Comparison of ENCODE assay signal across 28 cellular contexts in the genomic region with DNA sequence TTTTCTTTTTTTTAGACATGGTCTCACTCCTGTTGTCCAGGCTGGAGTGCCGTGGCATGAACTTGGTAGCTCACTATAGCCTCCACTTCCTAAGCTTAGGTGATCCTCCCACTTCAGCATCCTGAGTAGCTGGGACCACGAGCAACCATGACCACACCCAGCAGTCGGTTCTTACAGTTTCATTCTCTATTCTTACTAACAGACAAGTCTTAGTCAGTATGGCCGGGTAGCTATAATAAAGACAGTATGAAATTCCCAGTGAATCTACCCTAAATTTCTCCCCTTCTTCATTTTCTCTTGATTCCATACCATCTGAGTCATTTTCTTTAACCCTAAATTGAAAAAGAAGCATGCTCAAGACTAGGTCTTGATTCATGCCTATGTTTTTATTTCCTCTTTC.
"Had no signal": no experiment of that assay in that cellular context is flagged by ENCODE, and none has a peak within 500 bp of the region (broad histone marks: within the 10 kb centered on the region; RNA-seq: fewer than 3 reads in every experiment).

No MANE protein-coding gene starts in this region.

- H3K4me3 ChIP-seq: ascending aorta, breast epithelium, cardiac muscle cell, colonic mucosa, esophagus muscularis mucosa had no signal

- DNase-seq: activated CD4-positive, alpha-beta memory T cell treated with anti-CD3 and anti-CD28 coated beads, Interleukin-2, amount 10 ng/mL, durations not matched to agents 7 days and 5 days; activated CD4-positive, alpha-beta T cell treated with anti-CD3 and anti-CD28 coated beads for 1 hour; activated CD4-positive, alpha-beta T cell treated with anti-CD3 and anti-CD28 coated beads for 4 hours; activated CD4-positive, alpha-beta T cell treated with anti-CD3 and anti-CD28 coated beads, Interleukin-2, amount 10 ng/mL, durations not matched to agents 7 days and 5 days; activated CD4-positive, alpha-beta T cell treated with anti-CD3 and anti-CD28 coated beads, Interleukin-2, amount 50 U/mL, for 4 hours; activated CD8-positive, alpha-beta memory T cell treated with anti-CD3 and anti-CD28 coated beads, Interleukin-2, amount 50 U/mL, for 48 hours; activated gamma-delta T cell; activated naive CD4-positive, alpha-beta T cell; activated naive CD4-positive, alpha-beta T cell treated with anti-CD3 and anti-CD28 coated beads, Interleukin-2, amount 10 ng/mL, durations not matched to agents 7 days and 5 days; activated naive CD8-positive, alpha-beta T cell treated with anti-CD3 and anti-CD28 coated beads, Interleukin-2, amount 10 ng/mL, durations not matched to agents 7 days and 5 days; activated T-cell treated with anti-CD3 and anti-CD28 coated beads for 4 hours; activated T-cell treated with anti-CD3 and anti-CD28 coated beads, Interleukin-2, amount 50 U/mL, for 24 hours; activated T-cell treated with anti-CD3 and anti-CD28 coated beads, Interleukin-2, amount 50 U/mL, for 72 hours; central memory CD4-positive, alpha-beta T cell; cerebellar nuclear complex; colonic mucosa; effector CD8-positive, alpha-beta T cell; head of caudate nucleus; T-helper 2 cell had no signal

- FAIRE-seq: endometrium, frontal cortex had no signal

- H3K36me3 ChIP-seq: ascending aorta, breast epithelium, cardiac muscle cell, colonic mucosa, esophagus muscularis mucosa had no signal

- H3K4me1 ChIP-seq: ascending aorta, breast epithelium, colonic mucosa, esophagus muscularis mucosa had no signal

- ATAC-seq: activated naive CD4-positive, alpha-beta T cell treated with anti-CD3 and anti-CD28 coated beads, Interleukin-2, amount 50 U/mL, for 72 hours; activated T-cell treated with anti-CD3 and anti-CD28 coated beads, Interleukin-2, amount 50 U/mL, for 72 hours; WTC11 had no signal

- H3K27me3 ChIP-seq: ascending aorta, breast epithelium, cardiac muscle cell, colonic mucosa, esophagus muscularis mucosa had no signal

- H3K27ac ChIP-seq: ascending aorta, breast epithelium, cardiac muscle cell, colonic mucosa, esophagus muscularis mucosa, VCaP had no signal

- H3K9me3 ChIP-seq: ascending aorta, breast epithelium, colonic mucosa, esophagus muscularis mucosa had no signal
